In genomic region chr16:68917541-68917940, GRCh38 we compare ENCODE assay signal across 26 cellular contexts.
"Had no signal": no experiment of that assay in that cellular context is flagged by ENCODE, and none has a peak within 500 bp of the region (broad histone marks: within the 10 kb centered on the region; RNA-seq: fewer than 3 reads in every experiment).

No MANE protein-coding gene starts in this region.

- H3K4me3 ChIP-seq: colonic mucosa, coronary artery, dorsolateral prefrontal cortex, esophagus muscularis mucosa, esophagus squamous epithelium, gastrocnemius medialis, gastroesophageal sphincter, heart left ventricle, heart right ventricle had no signal

- H3K36me3 ChIP-seq: colonic mucosa had no signal

- H3K27ac ChIP-seq: colonic mucosa, coronary artery, dorsolateral prefrontal cortex, epithelial cell of prostate, esophagus muscularis mucosa, esophagus squamous epithelium, foreskin keratinocyte, gastrocnemius medialis, gastroesophageal sphincter, heart left ventricle, heart right ventricle had no signal

- H3K27me3 ChIP-seq: colonic mucosa, dorsolateral prefrontal cortex, esophagus muscularis mucosa, esophagus squamous epithelium, foreskin keratinocyte, gastrocnemius medialis, gastroesophageal sphincter, heart left ventricle, heart right ventricle had no signal

- H3K9me3 ChIP-seq: colonic mucosa, esophagus muscularis mucosa, esophagus squamous epithelium, gastrocnemius medialis, gastroesophageal sphincter, heart left ventricle, heart right ventricle had no signal

- DNase-seq: colonic mucosa; cortex of kidney; dermis blood vessel endothelial cell; dorsolateral prefrontal cortex; effector CD4-positive, alpha-beta T cell; effector CD8-positive, alpha-beta T cell; effector memory CD4-positive, alpha-beta T cell; effector memory CD8-positive, alpha-beta T cell; endodermal cell; erythroblast; esophagus squamous epithelium; foreskin fibroblast; foreskin keratinocyte; foreskin melanocyte; gastrocnemius medialis; glutamatergic neuron; head of caudate nucleus; heart left ventricle; heart right ventricle had no signal

- H3K4me1 ChIP-seq: colonic mucosa, esophagus muscularis mucosa, gastrocnemius medialis, gastroesophageal sphincter, heart left ventricle, heart right ventricle had no signal

- FAIRE-seq: colon, endometrium, frontal cortex had no signal
